ENCODE assay signal across 8 cellular contexts in the genomic region with DNA sequence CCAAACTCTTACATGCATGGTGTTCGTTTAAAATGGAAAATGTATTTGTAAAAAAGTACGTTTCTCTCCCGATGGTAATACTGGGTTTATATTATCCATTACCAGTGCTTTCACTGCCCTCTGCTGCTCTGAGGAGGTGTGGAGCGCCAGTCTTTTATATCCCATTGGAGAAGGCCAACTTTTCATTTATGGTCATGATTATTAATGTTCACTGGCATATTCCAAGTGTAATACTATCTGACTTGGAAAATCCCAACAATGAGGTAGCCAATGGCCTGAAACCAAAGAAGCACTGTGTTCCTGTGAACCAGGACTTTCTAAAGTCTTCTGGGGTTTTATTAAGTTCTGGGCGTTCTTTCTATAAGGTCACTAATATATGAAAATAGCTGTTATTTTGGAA.
DNase-seq lines count a peak whose midpoint lies in the region; ATAC-seq, FAIRE-seq and TF ChIP-seq lines count a peak whose summit lies in the region.

No MANE protein-coding gene starts in this region.

- no peak overlapping the region for H3K27ac Mint-ChIP-seq in CD4-positive, alpha-beta memory T cell

- H3K36me3 ChIP-seq in GM06990 (ENCODE audit: control insufficient read depth, insufficient read depth, low read length) = no peaks in the 10 kb centered on the region
- no peaks in the 10 kb centered on the region for H3K36me3 ChIP-seq in transverse colon
- H3K36me3 ChIP-seq in CD4-positive, alpha-beta memory T cell (ENCODE audit: insufficient read depth, low read length) = no peaks in the 10 kb centered on the region

- ATAC-seq in GM19395 (IDR thresholded peaks at IDR 0.05; ENCODE audit: unreplicated experiment) = no peak

- FAIRE-seq in islet of Langerhans (lab: Jason Lieb, UNC) = peak; percentile 86

- peaks cover 6 to 9% (median 7%) of the 10 kb centered on the region in 4 donors for H3K4me1 Mint-ChIP-seq in CD4-positive, alpha-beta memory T cell

- 23% methylated on average over 4 to 5 of the region's 5 CpGs for WGBS in transverse colon (ENCODE audit: low coverage in 1 of 2), 2 donors

- no peak for TF ChIP-seq POLR2A in transverse colon (IDR thresholded peaks at IDR 0.05)

- DNase-seq in GM06990 (ENCODE audit: extremely low read depth, insufficient read length) = no peak
- DNase-seq in NCI-H146 treated with DMSO at 0.1 percent for 48 hours (lab: John Stamatoyannopoulos, UW; ENCODE audit: unreplicated experiment) = peak; percentile 0
- DNase-seq in astrocyte of the hippocampus (ENCODE audit: low read depth, low spot score) = peak; percentile 73
- DNase-seq in transverse colon = peak; percentile 35
- no peak for DNase-seq in CD4-positive, alpha-beta memory T cell
- no peak for DNase-seq in GM19240 (ENCODE audit: insufficient read length, low spot score)

- H3K4me3 Mint-ChIP-seq in CD4-positive, alpha-beta memory T cell = no peak overlapping the region

- in situ Hi-C loops in transverse colon (cut with MboI; ENCODE audit: low pct_ligation_motif_present in 1 of 4, low pct_unique_long_range_greater_than_20kb in 1 of 4, low sequenced_read_pairs in 3 of 4) = no loop called here

- H3K9me3 ChIP-seq in transverse colon = no peaks in the 10 kb centered on the region
- no peaks in the 10 kb centered on the region for H3K9me3 ChIP-seq in CD4-positive, alpha-beta memory T cell (ENCODE audit: control insufficient read depth in 1 of 2, low read length in 2 of 2)

- H3K27me3 ChIP-seq in GM06990 (replicated peaks; ENCODE audit: control insufficient read depth, insufficient read depth, low read length) (no peaks in the 10 kb centered on the region), transverse colon (no peaks in the 10 kb centered on the region)
- no peaks in the 10 kb centered on the region for H3K27me3 ChIP-seq in CD4-positive, alpha-beta memory T cell (ENCODE audit: insufficient read depth, low read length)

- H3K4me1 ChIP-seq in transverse colon = peaks cover 17 to 72% (median 27%) of the 10 kb centered on the region in 4 donors
- H3K4me1 ChIP-seq in CD4-positive, alpha-beta memory T cell (ENCODE audit: insufficient read depth, low read length) = peaks cover 8% of the 10 kb centered on the region

- H3K4me3 ChIP-seq in GM06990 (replicated peaks; ENCODE audit: low read depth, low read length) (no peak overlapping the region), transverse colon (peak overlapping the region in 1 of 4 donors; percentile 2)
- no peak overlapping the region for H3K4me3 ChIP-seq in CD4-positive, alpha-beta memory T cell (ENCODE audit: low read length in 2 of 2)

- H3K9me3 Mint-ChIP-seq in CD4-positive, alpha-beta memory T cell = peaks cover 0 to 1% (median 0%) of the 10 kb centered on the region in 8 donors

- POLR2A ChIA-PET in CD4-positive, alpha-beta memory T cell (lab: Charles Lee; ENCODE audit: partially characterized antibody) = no interaction called here

- H3K36me3 Mint-ChIP-seq in CD4-positive, alpha-beta memory T cell = no peaks in the 10 kb centered on the region

- TF ChIP-seq EP300 in transverse colon (IDR thresholded peaks at IDR 0.05; ENCODE audit: low read depth) = no peak

- TF ChIP-seq CTCF in GM06990 (IDR thresholded peaks at IDR 0.05; ENCODE audit: insufficient read depth, low read length, poor library complexity, severe bottlenecking) (peak; percentile 13), transverse colon (IDR thresholded peaks at IDR 0.05) (peak; percentile 38 to 67 (median 52))

- H3K27ac ChIP-seq in transverse colon = peak overlapping the region; percentile 82 to 88 (median 86)
- no peak overlapping the region for H3K27ac ChIP-seq in CD4-positive, alpha-beta memory T cell (ENCODE audit: low read depth, low read length)

- no peaks in the 10 kb centered on the region for H3K27me3 Mint-ChIP-seq in CD4-positive, alpha-beta memory T cell

- intact Hi-C loops in transverse colon (cut with DNase I; ENCODE audit: low total_unique reads) = loop anchor here (5.0 to 10.0 kb wide), 3 partner anchors 75 to 227 kb away; partner anchors contain the start of gene SEC24D
- intact Hi-C loops in CD4-positive, alpha-beta memory T cell (cut with micrococcal nuclease) = no loop called here

- CTCF ChIA-PET in CD4-positive, alpha-beta memory T cell (lab: Charles Lee; ENCODE audit: partially characterized antibody) = no interaction called here

Comparison
In these comparisons a context has a peak if more than half of its experiments do, and no peak if none do; other contexts are left out.
1. DNase-seq: peak in NCI-H146 treated with DMSO at 0.1 percent for 48 hours (single experiment), astrocyte of the hippocampus (single experiment) and transverse colon (single experiment); none in GM06990 (single experiment), CD4-positive, alpha-beta memory T cell (0 of 5) and GM19240 (single experiment).